In the genomic region with DNA sequence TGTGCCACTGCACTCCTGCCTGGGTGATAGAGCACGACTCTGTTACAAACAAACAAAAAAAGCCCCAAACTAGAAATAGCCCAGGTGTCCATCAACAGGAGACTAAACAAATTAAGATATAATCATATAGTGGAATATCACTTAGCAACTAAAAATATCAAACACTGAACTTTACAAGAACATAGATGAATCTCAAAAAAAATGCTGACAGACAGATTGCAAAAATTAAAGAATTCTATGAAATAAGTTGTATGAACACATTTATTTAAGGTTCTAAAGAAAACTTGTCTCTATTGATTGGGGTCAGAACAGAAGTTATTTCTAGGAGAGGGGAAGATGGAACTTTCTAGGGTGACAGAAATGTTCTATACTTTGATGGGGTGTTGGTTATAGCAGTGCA, we compare ENCODE assay signal across 11 cellular contexts.
"Had no signal": no experiment of that assay in that cellular context is flagged by ENCODE, and none has a peak within 500 bp of the region (broad histone marks: within the 10 kb centered on the region; RNA-seq: fewer than 3 reads in every experiment).

No MANE protein-coding gene starts in this region.

- H3K36me3 ChIP-seq: HAP-1 had no signal

- ATAC-seq: GM23338, HCT116 had no signal

- H3K9ac ChIP-seq: GM23248 had no signal

- H3K4me2 ChIP-seq: GM23338 had no signal

- H3K9me3 ChIP-seq: HAP-1 had no signal

- FAIRE-seq: H1, H54 had no signal

- H2AFZ ChIP-seq: GM23248, GM23338 had no signal

- H3K4me3 ChIP-seq: GM23248, GM23338, HAP-1 had no signal

- H3K4me1 ChIP-seq: HAP-1 had no signal

- DNase-seq: GM23248, GOT3, H7, H9, HCEC 1CT, HFFc6 had no signal

- H3K27ac ChIP-seq: GM23248 had no signal
